In genomic region chr2:213627054-213627710, GRCh38 we compare ENCODE assay signal across 15 cellular contexts.
DNase-seq lines count a peak whose midpoint lies in the region; ATAC-seq and TF ChIP-seq lines count a peak whose summit lies in the region.
"Had no signal": no experiment of that assay in that cellular context is flagged by ENCODE, and none has a peak within 500 bp of the region (broad histone marks: within the 10 kb centered on the region; RNA-seq: fewer than 3 reads in every experiment).

No MANE protein-coding gene starts in this region.

- CTCF ChIA-PET in CD8-positive, alpha-beta T cell (lab: Charles Lee) = no interaction called here

- H3K9me3 Mint-ChIP-seq in CD8-positive, alpha-beta T cell = no peaks in the 10 kb centered on the region
- peaks cover 3% of the 10 kb centered on the region for H3K9me3 Mint-ChIP-seq in natural killer cell treated with Interleukin-12 subunit alpha and Interleukin-12 subunit beta and Interleukin-15 and Interleukin-18, amount 100 ng/mL, for 72 hours

- no peak overlapping the region for H3K4me3 ChIP-seq in epithelial cell of proximal tubule (ENCODE audit: low read depth, low read length)
- H3K4me3 ChIP-seq in CD8-positive, alpha-beta T cell (ENCODE audit: low read depth, low read length) = no peak overlapping the region
- H3K4me3 ChIP-seq: heart left ventricle had no signal

- H3K27ac ChIP-seq in CD8-positive, alpha-beta T cell (ENCODE audit: low read depth, low read length) = no peak overlapping the region
- H3K27ac ChIP-seq: heart left ventricle had no signal

- H3K27me3 ChIP-seq in CD8-positive, alpha-beta T cell (ENCODE audit: insufficient read depth, low read length) = no peaks in the 10 kb centered on the region
- H3K27me3 ChIP-seq: heart left ventricle had no signal

- TF ChIP-seq CTCF in GM20000 (IDR thresholded peaks at IDR 0.05; ENCODE audit: extremely low read depth, missing control alignments) = no peak
- peak; percentile 30 for TF ChIP-seq CTCF in epithelial cell of proximal tubule (conservative IDR thresholded peaks at IDR 0.05; ENCODE audit: low read depth, low read length)
- no peak for TF ChIP-seq CTCF in CD8-positive, alpha-beta T cell (IDR thresholded peaks at IDR 0.05)

- H3K27ac Mint-ChIP-seq in CD8-positive, alpha-beta T cell = no peak overlapping the region
- no peak overlapping the region for H3K27ac Mint-ChIP-seq in natural killer cell treated with Interleukin-12 subunit alpha and Interleukin-12 subunit beta and Interleukin-15 and Interleukin-18, amount 100 ng/mL, for 72 hours
- H3K27ac Mint-ChIP-seq: activated T-helper 1 cell treated with anti-CD3 and anti-CD28 coated beads, Interleukin-12 subunit alpha, Interleukin-12 subunit beta, Interleukin-2, Interleukin-4 antibody, amounts not matched to agents 30 ng/mL and 10 ng/mL and 1 ng/mL, durations not matched to agents 14 hours and 24 hours and 36 hours; brain; stimulated activated naive B cell treated with anti-CD40 and anti-IgM and Interleukin-4, amounts not matched to agents 10 μg/mL and 1 μg/mL and 100 μg/mL, for 72 hours had no signal

- peak; percentile 20 for DNase-seq in GM20000 (ENCODE audit: low spot score)
- peak; percentile 9 for DNase-seq in epithelial cell of proximal tubule (ENCODE audit: low read depth)
- DNase-seq in CD8-positive, alpha-beta T cell = no peak
- no peak for DNase-seq in NCI-H128 (lab: John Stamatoyannopoulos, UW; ENCODE audit: unreplicated experiment)
- DNase-seq in natural killer cell treated with Interleukin-12 subunit alpha and Interleukin-12 subunit beta and Interleukin-15 and Interleukin-18, amount 100 ng/mL, for 72 hours (ENCODE audit: low spot score) = no peak
- no peak for DNase-seq in cerebellum (ENCODE audit: low spot score)
- DNase-seq: activated CD4-positive, alpha-beta T cell treated with anti-CD3 and anti-CD28 coated beads for 1 hour; heart left ventricle; NCI-H1930; stimulated activated naive B cell treated with anti-CD40 and anti-IgM and Interleukin-4, amounts not matched to agents 10 μg/mL and 1 μg/mL and 100 μg/mL, for 72 hours had no signal

- ATAC-seq in GM18498 (IDR thresholded peaks at IDR 0.05; ENCODE audit: unreplicated experiment) (peak; percentile 61), HG02973 (IDR thresholded peaks at IDR 0.05; ENCODE audit: unreplicated experiment) (peak; percentile 45)
- no peak for ATAC-seq in CD8-positive, alpha-beta T cell
- ATAC-seq in natural killer cell treated with Interleukin-12 subunit alpha and Interleukin-12 subunit beta and Interleukin-15 and Interleukin-18, amount 100 ng/mL, for 72 hours = no peak
- ATAC-seq: heart left ventricle; stimulated activated naive B cell treated with anti-CD40 and anti-IgM and Interleukin-4, amounts not matched to agents 10 μg/mL and 1 μg/mL and 100 μg/mL, for 72 hours had no signal

- H3K36me3 Mint-ChIP-seq in CD8-positive, alpha-beta T cell = no peaks in the 10 kb centered on the region
- H3K36me3 Mint-ChIP-seq in natural killer cell treated with Interleukin-12 subunit alpha and Interleukin-12 subunit beta and Interleukin-15 and Interleukin-18, amount 100 ng/mL, for 72 hours = no peaks in the 10 kb centered on the region
- H3K36me3 Mint-ChIP-seq: brain; CD14-positive monocyte; stimulated activated naive B cell treated with anti-CD40 and anti-IgM and Interleukin-4, amounts not matched to agents 10 μg/mL and 1 μg/mL and 100 μg/mL, for 72 hours had no signal

- no peaks in the 10 kb centered on the region for H3K4me1 Mint-ChIP-seq in CD8-positive, alpha-beta T cell (ENCODE audit: low read depth)
- no peaks in the 10 kb centered on the region for H3K4me1 Mint-ChIP-seq in natural killer cell treated with Interleukin-12 subunit alpha and Interleukin-12 subunit beta and Interleukin-15 and Interleukin-18, amount 100 ng/mL, for 72 hours (ENCODE audit: low read depth in 2 of 2)
- H3K4me1 Mint-ChIP-seq: brain; CD14-positive monocyte; stimulated activated naive B cell treated with anti-CD40 and anti-IgM and Interleukin-4, amounts not matched to agents 10 μg/mL and 1 μg/mL and 100 μg/mL, for 72 hours had no signal

- H3K4me1 ChIP-seq in CD8-positive, alpha-beta T cell (ENCODE audit: insufficient read depth, low read length) = no peaks in the 10 kb centered on the region
- H3K4me1 ChIP-seq: heart left ventricle had no signal

- H3K36me3 ChIP-seq in CD8-positive, alpha-beta T cell (ENCODE audit: insufficient read depth, low read length) = no peaks in the 10 kb centered on the region
- H3K36me3 ChIP-seq: heart left ventricle had no signal

- H3K4me3 Mint-ChIP-seq in CD8-positive, alpha-beta T cell = no peak overlapping the region
- H3K4me3 Mint-ChIP-seq in natural killer cell treated with Interleukin-12 subunit alpha and Interleukin-12 subunit beta and Interleukin-15 and Interleukin-18, amount 100 ng/mL, for 72 hours = no peak overlapping the region
- H3K4me3 Mint-ChIP-seq: activated T-helper 1 cell treated with anti-CD3 and anti-CD28 coated beads, Interleukin-12 subunit alpha, Interleukin-12 subunit beta, Interleukin-2, Interleukin-4 antibody, amounts not matched to agents 30 ng/mL and 10 ng/mL and 1 ng/mL, durations not matched to agents 14 hours and 24 hours and 36 hours; brain; CD14-positive monocyte; stimulated activated naive B cell treated with anti-CD40 and anti-IgM and Interleukin-4, amounts not matched to agents 10 μg/mL and 1 μg/mL and 100 μg/mL, for 72 hours had no signal

- H3K9me3 ChIP-seq in CD8-positive, alpha-beta T cell (ENCODE audit: low read length) = no peaks in the 10 kb centered on the region

- no peaks in the 10 kb centered on the region for H3K27me3 Mint-ChIP-seq in CD8-positive, alpha-beta T cell (ENCODE audit: low read depth)
- no peaks in the 10 kb centered on the region for H3K27me3 Mint-ChIP-seq in natural killer cell treated with Interleukin-12 subunit alpha and Interleukin-12 subunit beta and Interleukin-15 and Interleukin-18, amount 100 ng/mL, for 72 hours
- H3K27me3 Mint-ChIP-seq: brain; stimulated activated naive B cell treated with anti-CD40 and anti-IgM and Interleukin-4, amounts not matched to agents 10 μg/mL and 1 μg/mL and 100 μg/mL, for 72 hours had no signal

- intact Hi-C loops in CD8-positive, alpha-beta T cell (cut with DNase I, micrococcal nuclease) = no loop called here

- POLR2A ChIA-PET in CD8-positive, alpha-beta T cell (lab: Charles Lee) = no interaction called here

Comparison
In these comparisons a context has a peak if more than half of its experiments do, and no peak if none do; other contexts are left out.
1. ATAC-seq: peak in GM18498 (single experiment) and HG02973 (single experiment); none in CD8-positive, alpha-beta T cell (single experiment) and natural killer cell treated with Interleukin-12 subunit alpha and Interleukin-12 subunit beta and Interleukin-15 and Interleukin-18, amount 100 ng/mL, for 72 hours (0 of 2).
2. DNase-seq: peak in GM20000 (single experiment) and epithelial cell of proximal tubule (single experiment); none in CD8-positive, alpha-beta T cell (0 of 7), NCI-H128 (single experiment), natural killer cell treated with Interleukin-12 subunit alpha and Interleukin-12 subunit beta and Interleukin-15 and Interleukin-18, amount 100 ng/mL, for 72 hours (single experiment) and cerebellum (single experiment).